ENCODE assay signal across 8 cellular contexts in the genomic region with DNA sequence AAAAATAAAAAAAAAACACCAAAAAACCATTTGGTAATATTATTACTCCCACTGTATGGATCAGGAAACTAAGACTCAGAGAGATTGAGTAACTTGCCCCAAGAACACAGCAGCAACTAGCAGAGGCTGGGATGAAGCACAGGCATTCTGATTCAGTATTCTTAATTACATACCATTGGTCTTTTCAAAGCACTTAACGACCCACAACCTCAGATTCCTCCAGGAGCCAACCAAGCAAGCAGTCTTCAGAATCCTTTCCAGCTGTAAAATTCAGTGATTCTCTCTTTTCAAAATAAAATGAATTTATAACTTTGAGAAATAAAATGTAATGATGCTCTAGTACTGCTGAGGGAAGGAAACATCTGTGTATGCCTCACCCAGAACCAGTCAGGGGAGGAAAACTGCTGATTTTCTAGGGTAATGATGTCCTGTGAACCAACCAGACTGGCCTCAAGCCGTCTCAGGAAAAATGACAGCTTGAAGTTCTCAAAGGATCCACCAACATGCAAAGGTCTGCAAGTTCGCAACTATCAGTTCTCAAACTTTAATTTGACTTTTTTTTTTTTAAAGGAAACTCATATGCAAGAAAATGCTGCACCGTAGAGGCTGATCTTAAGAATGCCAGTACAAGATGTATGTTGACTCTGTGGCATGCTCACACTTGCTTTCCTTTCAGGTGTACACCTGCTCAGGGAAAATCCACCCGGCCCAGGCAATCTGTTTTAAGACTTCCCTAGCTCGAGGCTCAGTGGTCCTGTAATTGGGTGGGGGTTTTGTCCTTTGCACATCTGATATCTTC. TPM values are rescaled to one million over a fixed set of nuclear protein-coding genes. Genes with fewer than 3 reads are reported as not detected.
DNase-seq lines count a peak whose midpoint lies in the region; ATAC-seq, FAIRE-seq and TF ChIP-seq lines count a peak whose summit lies in the region.

No MANE protein-coding gene starts in this region.

- no TSS peak for BruUV-seq in GM12878 (replicated peaks; lab: Mats Ljungman, UMichigan)

- TF ChIP-seq EP300 in GM12878 (IDR thresholded peaks at IDR 0.05; ENCODE audit: borderline replicate concordance in 1 of 2, control insufficient read depth in 1 of 2, low read depth in 2 of 2, low read length in 2 of 2) = no peak

- H3K4me3 ChIP-seq in GM12878 (no peak overlapping the region), mucosa of rectum (ENCODE audit: low read length in 2 of 2) (peak overlapping the region; percentile 60 to 83)

- ATAC-seq in HG03135 (IDR thresholded peaks at IDR 0.05; ENCODE audit: unreplicated experiment) = peak; percentile 21
- peak; percentile 20 for ATAC-seq in GM12878

- POLR2A ChIA-PET in GM12878 (lab: Charles Lee) = interaction anchor here (1.4 to 4.3 kb wide), 3 partner anchors 35 to 43 kb away, joined by 4 to 27 read pairs (median 7); no protein-coding TSS in a partner anchor

- H3K79me2 ChIP-seq in GM12878 (ENCODE audit: control insufficient read depth, insufficient read depth, low read length) = no peaks in the 10 kb centered on the region

- SMC1A ChIA-PET in GM12878 (lab: Charles Lee; ENCODE audit: uncharacterized antibody, unreplicated experiment) = interaction anchor here (0.8 to 10.2 kb wide), 17 partner anchors 8 to 95 kb away, joined by 3 to 138 read pairs (median 5); a partner anchor contains a TSS

- no peak overlapping the region for H2AFZ ChIP-seq in GM12878 (ENCODE audit: control insufficient read depth, low read depth, low read length)

- WGBS in GM12878 (ENCODE audit: insufficient coverage, insufficient replicate concordance, low lambda C conversion rate, missing lambda C conversion rate) = 14% methylated on average over 6 of the region's 6 CpGs

- peaks cover 60% of the 10 kb centered on the region for H3K4me1 ChIP-seq in GM12878 (ENCODE audit: control insufficient read depth, insufficient read depth, low read length)
- H3K4me1 ChIP-seq in mucosa of rectum (ENCODE audit: control insufficient read depth in 2 of 2, insufficient read depth in 2 of 2, low read length in 2 of 2) = peaks cover 29 to 30% of the 10 kb centered on the region in 2 donors

- no peak for TF ChIP-seq RAD21 in GM12878 (IDR thresholded peaks at IDR 0.05; ENCODE audit: insufficient read depth, low read depth, low read length)

- peak; percentile 57 for DNase-seq in NCI-H526 treated with DMSO at 0.1 percent for 48 hours (lab: John Stamatoyannopoulos, UW)
- no peak for DNase-seq in NCI-H526 (lab: John Stamatoyannopoulos, UW)
- DNase-seq in GM12878 (ENCODE audit: low read depth, low spot score) = no peak
- no peak for DNase-seq in NCI-H2081 (lab: John Stamatoyannopoulos, UW)
- no peak for DNase-seq in SW 1271 (lab: John Stamatoyannopoulos, UW)
- no peak for DNase-seq in NCI-H2196 (lab: John Stamatoyannopoulos, UW; ENCODE audit: unreplicated experiment)

- H3K9ac ChIP-seq in GM12878 (ENCODE audit: control insufficient read depth, insufficient read depth, low read length) (no peak overlapping the region), mucosa of rectum (ENCODE audit: low read depth in 1 of 2, low read length in 2 of 2) (peak overlapping the region; percentile 52 to 58)

- RAD21 ChIA-PET in GM12878 (lab: Charles Lee; ENCODE audit: unreplicated experiment) = interaction anchor here (0.9 to 9.4 kb wide), 13 partner anchors 8 to 399 kb away, joined by 3 to 100 read pairs (median 6); a partner anchor contains a TSS

- no peaks in the 10 kb centered on the region for H3K27me3 ChIP-seq in GM12878 (replicated peaks in 1 of 2; ENCODE audit: control insufficient read depth in 2 of 2, insufficient read depth in 2 of 2, low read length in 1 of 2)
- no peaks in the 10 kb centered on the region for H3K27me3 ChIP-seq in mucosa of rectum (ENCODE audit: control insufficient read depth in 2 of 2, insufficient read depth in 2 of 2, low read length in 2 of 2)

- H3K27ac ChIP-seq in GM12878 (ENCODE audit: control insufficient read depth, insufficient read depth) = no peak overlapping the region
- peak overlapping the region; percentile 76 to 86 for H3K27ac ChIP-seq in mucosa of rectum (ENCODE audit: low read depth in 2 of 2, low read length in 2 of 2)

- TF ChIP-seq CTCF in GM12878 (IDR thresholded peaks at IDR 0.05 in 2 of 3, conservative IDR thresholded peaks at IDR 0.05 in 1 of 3; ENCODE audit: control insufficient read depth in 2 of 3, extremely low read depth in 1 of 3, insufficient read depth in 1 of 3, low read depth in 3 of 3, low read length in 3 of 3) = no peak; a peak in 1 of 6 replicates

- no peaks in the 10 kb centered on the region for H3K9me3 ChIP-seq in GM12878 (replicated peaks; ENCODE audit: control insufficient read depth, insufficient read depth, low read length)
- no peaks in the 10 kb centered on the region for H3K9me3 ChIP-seq in mucosa of rectum (ENCODE audit: control insufficient read depth in 2 of 2, low read length in 2 of 2)

- no peak for TF ChIP-seq POLR2A in GM12878 (IDR thresholded peaks at IDR 0.05; ENCODE audit: low read depth, low read length)

- in situ Hi-C loops in GM12878 (cut with MboI) = no loop called here

- no peak for FAIRE-seq in GM12878 (lab: Jason Lieb, UNC)

- H3K36me3 ChIP-seq in GM12878 (ENCODE audit: control insufficient read depth in 2 of 2, insufficient read depth in 2 of 2, low read length in 1 of 2) = no peaks in the 10 kb centered on the region
- no peaks in the 10 kb centered on the region for H3K36me3 ChIP-seq in mucosa of rectum (ENCODE audit: control insufficient read depth in 2 of 2, insufficient read depth in 2 of 2, low read length in 2 of 2)

- no peaks in the 10 kb centered on the region; the same call in 1 of the 2 replicates for H4K20me1 ChIP-seq in GM12878 (ENCODE audit: control insufficient read depth, insufficient read depth)

- peak overlapping the region; percentile 57 for H3K4me2 ChIP-seq in GM12878 (ENCODE audit: control insufficient read depth, insufficient read depth)

- CTCF ChIA-PET in GM12878 (lab: Yijun Ruan, JAX) = interaction anchor here (0.8 to 8.1 kb wide), 17 partner anchors 7 to 98 kb away, joined by 3 to 77 read pairs (median 4); no protein-coding TSS in a partner anchor

- intact Hi-C loops in GM12878 (cut with micrococcal nuclease; ENCODE audit: unreplicated experiment) = loop anchor here (2.0 to 5.0 kb wide), 2 partner anchors 41 to 43 kb away; a partner anchor contains a TSS

TF ChIP-seq in GM12878, 131 proteins besides CTCF, POLR2A, EP300 and RAD21 (continues in another document):
- no peak for TF ChIP-seq WRNIP1 (IDR thresholded peaks at IDR 0.05; ENCODE audit: borderline replicate concordance, low read depth, low read length)
- TF ChIP-seq STAT1 (conservative IDR thresholded peaks at IDR 0.05) = no peak
- TF ChIP-seq SIN3A (IDR thresholded peaks at IDR 0.05; ENCODE audit: low read depth, low read length) = no peak
- TF ChIP-seq EZH2 (IDR thresholded peaks at IDR 0.05; ENCODE audit: borderline replicate concordance, control insufficient read depth, low read depth, low read length) = no peak
- no peak for TF ChIP-seq MTA2 (IDR thresholded peaks at IDR 0.05; ENCODE audit: low read depth)
- no peak for TF ChIP-seq ZBED1 (IDR thresholded peaks at IDR 0.05; ENCODE audit: borderline replicate concordance)
- no peak for TF ChIP-seq POU2F2 (IDR thresholded peaks at IDR 0.05; ENCODE audit: borderline replicate concordance, low read depth, low read length)
- TF ChIP-seq KLF5 (IDR thresholded peaks at IDR 0.05; ENCODE audit: partially characterized antibody) = no peak
- TF ChIP-seq NR2F1 (conservative IDR thresholded peaks at IDR 0.05) = no peak
- TF ChIP-seq SRF (IDR thresholded peaks at IDR 0.05; ENCODE audit: low read depth in 2 of 2, low read length in 2 of 2) = no peak
- TF ChIP-seq RBBP5 (conservative IDR thresholded peaks at IDR 0.05) = no peak

RNA-seq across cellular contexts. Expression of a gene that starts 9.0 kb away (rescaled TPM):
- 2.4 and 2.9 TPM in 2 replicates for total RNA-seq in GM12878 (2013; cell fraction: nucleolus; rRNA removed)
- total RNA-seq in GM12878 (2014; rRNA removed) = 2.7 and 2.9 TPM in 2 replicates
- total RNA-seq in GM12878 (2014; rRNA removed; fragmentation: Illumina TruSeq; extraction: Trizol) = 4.1 and 6.3 TPM in 2 replicates
- total RNA-seq in GM12878 (2021) = 6.6 and 7.4 TPM in 2 replicates
- polyA plus RNA-seq in GM12878 (2011; ENCODE audit: low read depth) = 0.16 TPM
- polyA plus RNA-seq in GM12878 (2011; rRNA removed) = 0.49 and 0.50 TPM in 2 replicates
- 0.97 and 1.2 TPM in 2 replicates for polyA plus RNA-seq in GM12878 (2011; cell fraction: cytosol; rRNA removed)
- 3.0 and 4.4 TPM in 2 replicates for polyA plus RNA-seq in GM12878 (2011; cell fraction: nucleus; rRNA removed)
- polyA plus RNA-seq in GM12878 (2012) = 0.45 and 0.54 TPM in 2 replicates
- 2.4 and 5.6 TPM in 2 replicates for polyA plus RNA-seq in GM12878 (2014; fragmentation: Illumina TruSeq; extraction: Trizol)
- under 1 TPM; 0.24 to 0.80 TPM for polyA plus RNA-seq in GM12878 (2014; fragmentation: Nextera tagmentation; extraction: Ambion mirVana)
- polyA plus RNA-seq in GM12878 (2014; rRNA removed) = 5.7 and 7.0 TPM in 2 replicates
- under 1 TPM; 0.55 to 0.71 TPM for polyA plus RNA-seq in GM12878 (2016; fragmentation: Nextera tagmentation; extraction: Ambion mirVana)
- 0.22 and 0.72 TPM in 2 replicates for polyA minus RNA-seq in GM12878 (2011; rRNA and poly(A)+ RNA removed)
- 0.94 TPM in 1 of 2 replicates, not detected in the other for polyA minus RNA-seq in GM12878 (2011; cell fraction: cytosol; rRNA and poly(A)+ RNA removed)
- polyA minus RNA-seq in GM12878 (2011; cell fraction: nucleus; rRNA and poly(A)+ RNA removed) = 0.97 and 1.1 TPM in 2 replicates

RNA-seq across cellular contexts. Expression of a gene that starts 41.9 kb away (rescaled TPM):
- 36.1 and 37.5 TPM in 2 replicates for total RNA-seq in GM12878 (2013; cell fraction: nucleolus; rRNA removed)
- 22.4 and 25.0 TPM in 2 replicates for total RNA-seq in GM12878 (2014; rRNA removed)
- total RNA-seq in GM12878 (2014; rRNA removed; fragmentation: Illumina TruSeq; extraction: Trizol) = 23.4 and 23.7 TPM in 2 replicates
- 22.9 and 25.7 TPM in 2 replicates for total RNA-seq in GM12878 (2021)
- polyA plus RNA-seq in GM12878 (2011; ENCODE audit: low read depth) = 9.9 TPM
- polyA plus RNA-seq in GM12878 (2011; rRNA removed) = 26.2 and 27.1 TPM in 2 replicates
- polyA plus RNA-seq in GM12878 (2011; cell fraction: cytosol; rRNA removed) = 18.8 and 20.1 TPM in 2 replicates
- 26.6 and 31.7 TPM in 2 replicates for polyA plus RNA-seq in GM12878 (2011; cell fraction: nucleus; rRNA removed)
- 14.5 and 15.0 TPM in 2 replicates for polyA plus RNA-seq in GM12878 (2012)
- polyA plus RNA-seq in GM12878 (2014; fragmentation: Illumina TruSeq; extraction: Trizol) = 28.2 and 32.4 TPM in 2 replicates
- polyA plus RNA-seq in GM12878 (2014; fragmentation: Nextera tagmentation; extraction: Ambion mirVana) = 10 to 100 TPM in 1 of 2 experiments, 1 to 10 TPM in 1; 9.5 to 11.7 TPM
- 13.7 and 15.1 TPM in 2 replicates for polyA plus RNA-seq in GM12878 (2014; rRNA removed)
- 10 to 100 TPM; 14.8 to 18.2 TPM for polyA plus RNA-seq in GM12878 (2016; fragmentation: Nextera tagmentation; extraction: Ambion mirVana)
- 39.4 and 50.4 TPM in 2 replicates for polyA minus RNA-seq in GM12878 (2011; rRNA and poly(A)+ RNA removed)
- polyA minus RNA-seq in GM12878 (2011; cell fraction: cytosol; rRNA and poly(A)+ RNA removed) = 13.8 and 19.4 TPM in 2 replicates
- 18.6 and 25.8 TPM in 2 replicates for polyA minus RNA-seq in GM12878 (2011; cell fraction: nucleus; rRNA and poly(A)+ RNA removed)
